8 cellular contexts compared by ENCODE assay signal in genomic region chr12:106955377-106956047, GRCh38. TPM values are rescaled to one million over a fixed set of nuclear protein-coding genes. Genes with fewer than 3 reads are reported as not detected.
A peak's percentile ranks its signal among the peaks of the same experiment; 100 is the strongest.
DNase-seq lines count a peak whose midpoint lies in the region; ATAC-seq and TF ChIP-seq lines count a peak whose summit lies in the region.

TSS of gene TMEM263 (plus strand) at chr12:106955907. CDS start at chr12:106967117, 11,210 bp downstream.

- TF ChIP-seq CTCF in CD4-positive, alpha-beta T cell (IDR thresholded peaks at IDR 0.05): no peak

- DNase-seq in CD4-positive, alpha-beta T cell: peak; percentile 74 to 91 (median 86)
- DNase-seq in NCI-H774 (lab: John Stamatoyannopoulos, UW): peak; percentile 97
- peak; percentile 95 for DNase-seq in activated CD8-positive, alpha-beta memory T cell treated with anti-CD3 and anti-CD28 coated beads for 24 hours
- peak; percentile 92 for DNase-seq in effector CD8-positive, alpha-beta T cell (lab: John Stamatoyannopoulos, UW)
- peak; percentile 99 for DNase-seq in lung microvascular endothelial cell (ENCODE audit: low read depth in 2 of 2)
- peak; percentile 74 to 86 (median 85) for DNase-seq in stimulated activated CD4-positive, alpha-beta T cell treated with anti-CD3 and anti-CD28 coated beads, TNF-alpha, amount 100 ng/mL, for 4 hours (ENCODE audit: low read depth in 3 of 3)

- H3K27ac ChIP-seq in CD4-positive, alpha-beta T cell (ENCODE audit: low read depth, low read length): peak within 1 kb of the TSS; percentile 81

- no peaks in the 10 kb centered on the region for H3K27me3 Mint-ChIP-seq in CD4-positive, alpha-beta T cell

- peak within 1 kb of the TSS; percentile 98 for H3K4me3 Mint-ChIP-seq in CD4-positive, alpha-beta T cell

- intact Hi-C loops in CD4-positive, alpha-beta T cell (cut with DNase I, micrococcal nuclease): loop anchor here (2.0 to 10.0 kb wide), 7 partner anchors 29 to 1559 kb away; partner anchors contain the start of genes CRY1 (in 1 of the 2), FICD (in 1 of the 2), MTERF2 (in 1 of the 2) and PRDM4 (in 1 of the 2)

- CTCF ChIA-PET in CD4-positive, alpha-beta T cell (lab: Charles Lee): interaction anchor here (1.0 to 1.9 kb wide), 4 partner anchors 14 to 598 kb away, joined by 4 to 7 read pairs (median 5); partner anchors contain the start of genes MTERF2 and POLR3B

- peaks cover 43% of the 10 kb centered on the region for H3K4me1 Mint-ChIP-seq in CD4-positive, alpha-beta T cell (ENCODE audit: low read depth)

- H3K27ac Mint-ChIP-seq in CD4-positive, alpha-beta T cell: peak within 1 kb of the TSS; percentile 98

- no peaks in the 10 kb centered on the region for H3K9me3 ChIP-seq in CD4-positive, alpha-beta T cell (ENCODE audit: control insufficient read depth, low read length)

- no peaks in the 10 kb centered on the region for H3K27me3 ChIP-seq in CD4-positive, alpha-beta T cell (ENCODE audit: control insufficient read depth, insufficient read depth, low read length)

- no peaks in the 10 kb centered on the region for H3K9me3 Mint-ChIP-seq in CD4-positive, alpha-beta T cell

- peak; percentile 73 for ATAC-seq in CD4-positive, alpha-beta T cell (ENCODE audit: poor library complexity)
- peak; percentile 81 for ATAC-seq in GM19397 (IDR thresholded peaks at IDR 0.05; ENCODE audit: unreplicated experiment)
- peak; percentile 74 for ATAC-seq in HG03565 (IDR thresholded peaks at IDR 0.05; ENCODE audit: unreplicated experiment)

- POLR2A ChIA-PET in CD4-positive, alpha-beta T cell (lab: Charles Lee): interaction anchor here (0.5 to 3.7 kb wide), 26 partner anchors 9 to 1848 kb away, joined by 3 to 48 read pairs (median 4); partner anchors contain the start of genes CRY1, ISCU, MTERF2 and POLR3B

- H3K36me3 Mint-ChIP-seq in CD4-positive, alpha-beta T cell (ENCODE audit: low read depth): peaks cover 17% of the 10 kb centered on the region

RNA-seq across cellular contexts. Expression of gene TMEM263, which starts in this region (rescaled TPM):
- total RNA-seq in CD4-positive, alpha-beta T cell: 10 to 100 TPM; 33.2 to 33.4 TPM
- total RNA-seq in lung microvascular endothelial cell: 37.3 and 37.5 TPM in 2 replicates

Comparison
In these comparisons a context has a peak if more than half of its experiments do, and no peak if none do; other contexts are left out.
1. Peak in every context shown above with its lines: DNase-seq, ATAC-seq and H3K27ac ChIP-seq.